In the genomic region with DNA sequence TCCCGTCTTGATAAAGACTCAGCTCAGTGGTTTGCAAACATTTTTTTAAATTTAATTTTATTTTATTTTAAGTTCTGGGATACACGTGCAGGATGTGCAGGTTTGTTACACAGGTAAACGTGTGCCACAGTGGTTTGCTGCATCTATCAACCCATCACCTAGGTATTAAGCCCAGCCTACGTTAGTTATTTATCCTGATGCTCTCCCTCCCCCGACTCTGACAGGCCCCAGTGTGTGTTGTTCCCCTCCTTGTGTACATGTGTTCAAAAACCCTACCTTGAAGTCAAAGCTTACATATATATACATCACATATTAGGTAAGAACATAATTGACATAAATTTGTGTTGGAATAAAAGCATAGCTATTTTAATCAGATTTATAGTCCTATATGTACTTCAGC, we compare ENCODE assay signal across 28 cellular contexts. TPM values are rescaled to one million over a fixed set of nuclear protein-coding genes. Genes with fewer than 3 reads are reported as not detected.
A peak's percentile ranks its signal among the peaks of the same experiment; 100 is the strongest.
DNase-seq lines count a peak whose midpoint lies in the region; ATAC-seq and TF ChIP-seq lines count a peak whose summit lies in the region.
"Had no signal": no experiment of that assay in that cellular context is flagged by ENCODE, and none has a peak within 500 bp of the region (broad histone marks: within the 10 kb centered on the region; RNA-seq: fewer than 3 reads in every experiment).

No MANE protein-coding gene starts in this region.

- POLR2A ChIA-PET in HCT116 (lab: Charles Lee): interaction anchor here (0.6 to 2.3 kb wide), 6 partner anchors 9 to 37 kb away, joined by 3 to 8 read pairs (median 4); a partner anchor contains a TSS

- peak overlapping the region; percentile 100 for H3K27ac Mint-ChIP-seq in activated T-cell treated with anti-CD3 and anti-CD28 coated beads, Interleukin-2, amount 50 U/mL, for 72 hours
- peak overlapping the region; percentile 99 for H3K27ac Mint-ChIP-seq in activated T-helper 17 cell treated with anti-CD3 and anti-CD28 coated beads, Interleukin-2, amount 50 U/mL, for 72 hours
- peak overlapping the region; percentile 99 for H3K27ac Mint-ChIP-seq in stimulated activated effector memory CD8-positive, alpha-beta T cell treated with anti-CD3 and anti-CD28 coated beads, Interleukin-12 subunit alpha, Interleukin-12 subunit beta, amount 100 ng/mL, for 72 hours
- H3K27ac Mint-ChIP-seq: HFFc6, mesothelial cell of epicardium, WTC11 had no signal

- no peaks in the 10 kb centered on the region for H3K27me3 Mint-ChIP-seq in activated T-cell treated with anti-CD3 and anti-CD28 coated beads, Interleukin-2, amount 50 U/mL, for 72 hours (ENCODE audit: low read depth)
- no peaks in the 10 kb centered on the region for H3K27me3 Mint-ChIP-seq in activated T-helper 17 cell treated with anti-CD3 and anti-CD28 coated beads, Interleukin-2, amount 50 U/mL, for 72 hours
- H3K27me3 Mint-ChIP-seq: naive thymus-derived CD8-positive, alpha-beta T cell had no signal

- peaks cover 90% of the 10 kb centered on the region for H3K4me1 Mint-ChIP-seq in activated T-cell treated with anti-CD3 and anti-CD28 coated beads, Interleukin-2, amount 50 U/mL, for 72 hours (ENCODE audit: low read depth)
- H3K4me1 Mint-ChIP-seq in activated T-helper 17 cell treated with anti-CD3 and anti-CD28 coated beads, Interleukin-2, amount 50 U/mL, for 72 hours: peaks cover 50% of the 10 kb centered on the region
- H3K4me1 Mint-ChIP-seq in stimulated activated effector memory CD8-positive, alpha-beta T cell treated with anti-CD3 and anti-CD28 coated beads, Interleukin-12 subunit alpha, Interleukin-12 subunit beta, amount 100 ng/mL, for 72 hours: peaks cover 71% of the 10 kb centered on the region
- H3K4me1 Mint-ChIP-seq: mesothelial cell of epicardium, WTC11 had no signal

- intact Hi-C loops in HCT116 (cut with micrococcal nuclease): no loop called here

- H3K4me1 ChIP-seq in HCT116 (ENCODE audit: control insufficient read depth in 1 of 2, insufficient read depth in 2 of 2, low read length in 2 of 2): peaks cover 74 to 84% of the 10 kb centered on the region in 2 experiments
- H3K4me1 ChIP-seq: left ventricle myocardium inferior had no signal

- H3K79me2 ChIP-seq in HCT116 (ENCODE audit: insufficient read depth, low read length): peaks cover 16% of the 10 kb centered on the region
- H3K79me2 ChIP-seq: hepatocyte had no signal

- H3K4me2 ChIP-seq in HCT116 (ENCODE audit: low read length): peak overlapping the region; percentile 60; the same call in 1 of the 2 replicates
- H3K4me2 ChIP-seq: BLaER1, hepatocyte had no signal

- no peak for TF ChIP-seq POLR2A in HCT116 (IDR thresholded peaks at IDR 0.05; ENCODE audit: borderline replicate concordance, extremely low read depth, insufficient read depth, insufficient read length)

- peak overlapping the region; percentile 98 for H3K27ac ChIP-seq in HCT116 (ENCODE audit: low read depth, low read length)
- H3K27ac ChIP-seq: BLaER1, hepatocyte, left ventricle myocardium inferior had no signal

- H3K36me3 ChIP-seq in HCT116 (ENCODE audit: control insufficient read depth in 1 of 2, insufficient read depth in 2 of 2, low read length in 2 of 2): no peaks in the 10 kb centered on the region
- H3K36me3 ChIP-seq: BLaER1, left ventricle myocardium inferior, spleen had no signal

- CTCF ChIA-PET in HCT116 (lab: Charles Lee): interaction anchor here (0.7 to 1.3 kb wide), 2 partner anchors 16 to 36 kb away, joined by 3 to 4 read pairs; no protein-coding TSS in a partner anchor

- no peak overlapping the region for H3K4me3 ChIP-seq in HCT116 (replicated peaks in 1 of 2; ENCODE audit: low read depth in 1 of 2, low read length in 2 of 2)
- H3K4me3 ChIP-seq: BLaER1, hepatocyte, left ventricle myocardium inferior, spleen had no signal

- H3K9me3 Mint-ChIP-seq in activated T-cell treated with anti-CD3 and anti-CD28 coated beads, Interleukin-2, amount 50 U/mL, for 72 hours: no peaks in the 10 kb centered on the region
- H3K9me3 Mint-ChIP-seq in activated T-helper 17 cell treated with anti-CD3 and anti-CD28 coated beads, Interleukin-2, amount 50 U/mL, for 72 hours: no peaks in the 10 kb centered on the region
- H3K9me3 Mint-ChIP-seq in stimulated activated effector memory CD8-positive, alpha-beta T cell treated with anti-CD3 and anti-CD28 coated beads, Interleukin-12 subunit alpha, Interleukin-12 subunit beta, amount 100 ng/mL, for 72 hours: no peaks in the 10 kb centered on the region
- H3K9me3 Mint-ChIP-seq: HFFc6, immature natural killer cell, mesothelial cell of epicardium, WTC11 had no signal

- ATAC-seq in activated T-cell treated with anti-CD3 and anti-CD28 coated beads, Interleukin-2, amount 50 U/mL, for 72 hours (replicated peaks in 1 of 2): no peak
- no peak for ATAC-seq in HCT116
- ATAC-seq in activated T-helper 17 cell treated with anti-CD3 and anti-CD28 coated beads, Interleukin-2, amount 50 U/mL, for 72 hours (replicated peaks): no peak
- no peak for ATAC-seq in stimulated activated effector memory CD8-positive, alpha-beta T cell treated with anti-CD3 and anti-CD28 coated beads, Interleukin-12 subunit alpha, Interleukin-12 subunit beta, amount 100 ng/mL, for 72 hours
- ATAC-seq: naive thymus-derived CD8-positive, alpha-beta T cell; WTC11 had no signal

- no peak for DNase-seq in activated T-cell treated with anti-CD3 and anti-CD28 coated beads, Interleukin-2, amount 50 U/mL, for 72 hours
- no peak for DNase-seq in activated T-cell treated with anti-CD3 and anti-CD28 coated beads, Interleukin-2, amount 50 U/mL, for 1 hour
- DNase-seq in HCT116 (ENCODE audit: low read depth, low spot score) (no peak), D341Med (ENCODE audit: low spot score) (no peak), NCI-H146 (lab: John Stamatoyannopoulos, UW) (no peak), HuH-7 (ENCODE audit: low spot score) (no peak)
- DNase-seq in stimulated activated effector memory CD8-positive, alpha-beta T cell treated with anti-CD3 and anti-CD28 coated beads, Interleukin-12 subunit alpha, Interleukin-12 subunit beta, amount 100 ng/mL, for 72 hours (ENCODE audit: low spot score in 2 of 2): no peak
- DNase-seq: ACHN; cerebellar nuclear complex; HFFc6; immature natural killer cell; KG1; left ventricle myocardium inferior; naive thymus-derived CD8-positive, alpha-beta T cell; NCI-H2171; NCI-H526; RPMI8226; spleen; T-helper 9 cell had no signal

- H2AFZ ChIP-seq in HCT116 (ENCODE audit: low read depth, low read length, poor library complexity, severe bottlenecking): no peak overlapping the region
- H2AFZ ChIP-seq: hepatocyte had no signal

- no peak for TF ChIP-seq RAD21 in HCT116 (IDR thresholded peaks at IDR 0.05; ENCODE audit: low read depth)

- peak overlapping the region; percentile 71 for H3K9ac ChIP-seq in HCT116 (ENCODE audit: low read length)
- H3K9ac ChIP-seq: BLaER1 had no signal

- BruUV-seq in HCT116 (replicated peaks; lab: Mats Ljungman, UMichigan): no TSS peak

- H3K27me3 ChIP-seq in HCT116 (ENCODE audit: insufficient read depth, low read length): no peaks in the 10 kb centered on the region
- H3K27me3 ChIP-seq: BLaER1, hepatocyte had no signal

- no peaks in the 10 kb centered on the region for H3K9me2 ChIP-seq in HCT116 (ENCODE audit: insufficient read depth)

- H4K20me1 ChIP-seq in HCT116 (ENCODE audit: insufficient read depth): no peaks in the 10 kb centered on the region
- H4K20me1 ChIP-seq: BLaER1 had no signal

- no peak for TF ChIP-seq CTCF in HCT116 (IDR thresholded peaks at IDR 0.05 in 2 of 3, conservative IDR thresholded peaks at IDR 0.05 in 1 of 3; ENCODE audit: borderline replicate concordance in 1 of 3, insufficient read depth in 1 of 3, low read depth in 2 of 3, low read length in 2 of 3)

- RAD21 ChIA-PET in HCT116 (lab: Charles Lee; ENCODE audit: low non-redundant PET in 1 of 2, low total read pairs in 2 of 2, uncharacterized antibody in 2 of 2, unreplicated experiment in 2 of 2): interaction anchor here in 1 of 2 experiments (1.1 kb wide), 1 partner anchor 35 kb away, joined by 5 read pairs; a partner anchor contains a TSS

- peak overlapping the region; percentile 58 to 92 for H3K4me3 Mint-ChIP-seq in activated T-cell treated with anti-CD3 and anti-CD28 coated beads, Interleukin-2, amount 50 U/mL, for 72 hours
- peak overlapping the region; percentile 87 for H3K4me3 Mint-ChIP-seq in activated T-helper 17 cell treated with anti-CD3 and anti-CD28 coated beads, Interleukin-2, amount 50 U/mL, for 72 hours
- peak overlapping the region; percentile 70 for H3K4me3 Mint-ChIP-seq in stimulated activated effector memory CD8-positive, alpha-beta T cell treated with anti-CD3 and anti-CD28 coated beads, Interleukin-12 subunit alpha, Interleukin-12 subunit beta, amount 100 ng/mL, for 72 hours
- H3K4me3 Mint-ChIP-seq: HFFc6, mesothelial cell of epicardium, WTC11 had no signal

- H3K9me3 ChIP-seq in HCT116 (ENCODE audit: control insufficient read depth in 1 of 2, insufficient read depth in 1 of 2, low read depth in 1 of 2, low read length in 2 of 2): no peaks in the 10 kb centered on the region
- H3K9me3 ChIP-seq: BLaER1, left ventricle myocardium inferior, spleen had no signal

- H3K36me3 Mint-ChIP-seq in activated T-cell treated with anti-CD3 and anti-CD28 coated beads, Interleukin-2, amount 50 U/mL, for 72 hours (ENCODE audit: insufficient read depth in 2 of 2): peaks cover 5 to 19% of the 10 kb centered on the region in 2 donors
- H3K36me3 Mint-ChIP-seq in activated T-helper 17 cell treated with anti-CD3 and anti-CD28 coated beads, Interleukin-2, amount 50 U/mL, for 72 hours (ENCODE audit: low read depth): peaks cover 27% of the 10 kb centered on the region
- H3K36me3 Mint-ChIP-seq in stimulated activated effector memory CD8-positive, alpha-beta T cell treated with anti-CD3 and anti-CD28 coated beads, Interleukin-12 subunit alpha, Interleukin-12 subunit beta, amount 100 ng/mL, for 72 hours: peaks cover 46% of the 10 kb centered on the region
- H3K36me3 Mint-ChIP-seq: immature natural killer cell; mesothelial cell of epicardium; naive thymus-derived CD8-positive, alpha-beta T cell; WTC11 had no signal

TF ChIP-seq in HCT116, 20 proteins besides CTCF, POLR2A, EP300 and RAD21:
- TF ChIP-seq JUND (IDR thresholded peaks at IDR 0.05) (no peak), CEBPB (IDR thresholded peaks at IDR 0.05; ENCODE audit: low read depth) (no peak)

RNA-seq across cellular contexts. Expression of a gene that starts 26.3 kb away (rescaled TPM):
- 10 to 100 TPM in 1 of 2 donors, 1 to 10 TPM in 1; 4.6 to 24.0 TPM for total RNA-seq in activated T-cell treated with anti-CD3 and anti-CD28 coated beads, Interleukin-2, amount 50 U/mL, for 72 hours
- total RNA-seq in HCT116 (2021; ENCODE audit: unreplicated experiment): 1.1 TPM
- polyA plus RNA-seq in HCT116 (2012): 1.1 and 1.6 TPM in 2 replicates
- total RNA-seq in activated T-helper 17 cell treated with anti-CD3 and anti-CD28 coated beads, Interleukin-2, amount 50 U/mL, for 72 hours: 10 to 100 TPM; 24.0 to 52.1 TPM
- total RNA-seq: frontal cortex, hepatocyte, HFFc6, HT1080, left ventricle myocardium inferior, mesothelial cell of epicardium, osteocyte, urinary bladder, WTC11 had no signal
- polyA plus RNA-seq: hepatocyte had no signal

RNA-seq across cellular contexts. Expression of a gene that starts 35.3 kb away (rescaled TPM):
- 10 to 100 TPM; 36.5 to 36.7 TPM for total RNA-seq in activated T-cell treated with anti-CD3 and anti-CD28 coated beads, Interleukin-2, amount 50 U/mL, for 72 hours
- total RNA-seq in HCT116 (2021; ENCODE audit: unreplicated experiment): 353 TPM
- polyA plus RNA-seq in HCT116 (2012): 117 and 129 TPM in 2 replicates
- 10 to 100 TPM; 64.2 to 75.9 TPM for total RNA-seq in activated T-helper 17 cell treated with anti-CD3 and anti-CD28 coated beads, Interleukin-2, amount 50 U/mL, for 72 hours

RNA-seq across cellular contexts. Expression of a gene that starts 35.4 kb away (rescaled TPM):
- 100 to 1,000 TPM; 284 to 361 TPM for total RNA-seq in activated T-cell treated with anti-CD3 and anti-CD28 coated beads, Interleukin-2, amount 50 U/mL, for 72 hours
- 472 TPM for total RNA-seq in HCT116 (2021; ENCODE audit: unreplicated experiment)
- 307 and 351 TPM in 2 replicates for polyA plus RNA-seq in HCT116 (2012)
- 100 to 1,000 TPM; 300 to 381 TPM for total RNA-seq in activated T-helper 17 cell treated with anti-CD3 and anti-CD28 coated beads, Interleukin-2, amount 50 U/mL, for 72 hours
